In the genomic region with DNA sequence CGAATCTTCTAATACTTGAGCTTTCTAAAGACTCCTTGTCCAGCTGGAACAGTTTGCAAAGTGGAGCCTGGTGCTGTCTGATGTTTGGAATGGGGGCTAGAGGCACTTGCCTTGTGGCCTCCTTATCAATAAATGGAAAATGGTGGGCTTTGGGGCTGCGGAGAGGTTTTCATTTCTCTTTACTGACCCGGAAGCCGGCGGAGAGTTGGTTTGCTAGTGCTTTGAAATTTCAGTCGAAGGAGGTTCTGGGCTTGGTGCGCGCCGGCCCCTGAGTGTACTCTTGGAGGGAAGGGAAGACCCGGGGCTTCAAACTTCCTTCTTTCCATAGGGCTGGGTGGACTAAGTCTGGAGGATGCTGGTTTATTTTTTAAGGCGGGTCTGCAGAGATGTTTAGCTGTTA, we compare ENCODE assay signal across 8 cellular contexts.
DNase-seq lines count a peak whose midpoint lies in the region; ATAC-seq and TF ChIP-seq lines count a peak whose summit lies in the region.

No MANE protein-coding gene starts in this region.

- no peaks in the 10 kb centered on the region for H3K27me3 ChIP-seq in RWPE2 (ENCODE audit: insufficient read depth, poor library complexity, severe bottlenecking)

- peaks cover 4% of the 10 kb centered on the region for H3K4me1 ChIP-seq in RWPE2 (ENCODE audit: insufficient read depth, poor library complexity, severe bottlenecking)

- DNase-seq in RWPE2 (ENCODE audit: low spot score) = no peak
- peak; percentile 6 for DNase-seq in amniotic epithelial cell (ENCODE audit: low read depth)
- peak; percentile 26 for DNase-seq in iPS-NIHi11 (ENCODE audit: low spot score)
- DNase-seq in stimulated activated CD4-positive, alpha-beta T cell treated with anti-CD3 and anti-CD28 coated beads, Interleukin-1b, Interleukin-23, amount 100 ng/mL, for 48 hours = peak; percentile 29
- DNase-seq in NCI-H128 (lab: John Stamatoyannopoulos, UW; ENCODE audit: unreplicated experiment) = no peak

- TF ChIP-seq CTCF in 22Rv1 (IDR thresholded peaks at IDR 0.05) (no peak), RWPE2 (IDR thresholded peaks at IDR 0.05; ENCODE audit: poor library complexity, severe bottlenecking) (no peak)

- H3K27ac ChIP-seq in 22Rv1 = peak overlapping the region; percentile 74
- H3K27ac ChIP-seq in RWPE2 (ENCODE audit: poor library complexity, severe bottlenecking) = peak overlapping the region; percentile 6

- H3K9me3 ChIP-seq in RWPE2 (ENCODE audit: severe bottlenecking) = no peaks in the 10 kb centered on the region

- peak; percentile 10 for ATAC-seq in GM19455 (IDR thresholded peaks at IDR 0.05; ENCODE audit: unreplicated experiment)
- ATAC-seq in RWPE2 (ENCODE audit: low read depth) = 0 out of 3 replicates have a peak, but pooled peaks have one; percentile 1
- no peak for ATAC-seq in HG03045 (IDR thresholded peaks at IDR 0.05; ENCODE audit: unreplicated experiment)

- H3K36me3 ChIP-seq in RWPE2 (ENCODE audit: low read depth) = no peaks in the 10 kb centered on the region

- peak overlapping the region; percentile 55 for H3K4me3 ChIP-seq in RWPE2 (ENCODE audit: severe bottlenecking)

Comparison
In these comparisons a context has a peak if more than half of its experiments do, and no peak if none do; other contexts are left out.
1. DNase-seq: peak in amniotic epithelial cell (single experiment), iPS-NIHi11 (single experiment) and stimulated activated CD4-positive, alpha-beta T cell treated with anti-CD3 and anti-CD28 coated beads, Interleukin-1b, Interleukin-23, amount 100 ng/mL, for 48 hours (single experiment); none in RWPE2 (single experiment) and NCI-H128 (single experiment).